ENCODE assay signal across 8 cellular contexts in genomic region chr16:87850009-87851006, GRCh38. TPM values are rescaled to one million over a fixed set of nuclear protein-coding genes. Genes with fewer than 3 reads are reported as not detected.
DNase-seq lines count a peak whose midpoint lies in the region; ATAC-seq and TF ChIP-seq lines count a peak whose summit lies in the region.

No MANE protein-coding gene starts in this region.

- H3K4me1 Mint-ChIP-seq in type B pancreatic cell (ENCODE audit: unreplicated experiment): peaks cover 29% of the 10 kb centered on the region

- H3K27ac ChIP-seq in neutrophil: no peak overlapping the region

- H3K4me3 ChIP-seq in NT2/D1 (ENCODE audit: insufficient read length, low read depth): no peak overlapping the region
- H3K4me3 ChIP-seq in neutrophil (ENCODE audit: low read depth in 1 of 2, low read length in 1 of 2): peak overlapping the region; percentile 19 to 32

- H3K9me3 ChIP-seq in NT2/D1 (ENCODE audit: insufficient read depth, low read length) (no peaks in the 10 kb centered on the region), neutrophil (no peaks in the 10 kb centered on the region)

- no peaks in the 10 kb centered on the region for H3K9me3 Mint-ChIP-seq in type B pancreatic cell

- H3K4me3 Mint-ChIP-seq in type B pancreatic cell: peak overlapping the region; percentile 47

- DNase-seq in SIG-M5 treated with dmso at 0.1 percent for 504 hours (lab: John Stamatoyannopoulos, UW; ENCODE audit: unreplicated experiment) (peak; percentile 23), SIG-M5 (lab: John Stamatoyannopoulos, UW) (no peak), NT2/D1 (ENCODE audit: low read depth, low spot score) (no peak), type B pancreatic cell (ENCODE audit: extremely low spot score, unreplicated experiment) (no peak)
- DNase-seq in activated T-cell treated with anti-CD3 and anti-CD28 coated beads, Interleukin-2, amount 50 U/mL, for 1 hour: peak; percentile 82

- TF ChIP-seq CTCF in neutrophil (IDR thresholded peaks at IDR 0.05) (peak; percentile 94), type B pancreatic cell (conservative IDR thresholded peaks at IDR 0.05) (peak; percentile 98)

- H3K27me3 Mint-ChIP-seq in type B pancreatic cell: no peaks in the 10 kb centered on the region

- no peaks in the 10 kb centered on the region for H3K36me3 Mint-ChIP-seq in type B pancreatic cell

- peak overlapping the region; percentile 87 for H3K27ac Mint-ChIP-seq in type B pancreatic cell

- H3K4me1 ChIP-seq in NT2/D1 (ENCODE audit: insufficient read depth, insufficient read length): peaks cover 58% of the 10 kb centered on the region
- H3K4me1 ChIP-seq in neutrophil (ENCODE audit: control insufficient read depth in 1 of 2, insufficient read depth in 1 of 2, low read depth in 1 of 2, low read length in 1 of 2): peaks cover 38% of the 10 kb centered on the region in 2 experiments

- H3K27me3 ChIP-seq in NT2/D1 (ENCODE audit: insufficient read depth, insufficient read length) (no peaks in the 10 kb centered on the region), neutrophil (no peaks in the 10 kb centered on the region)

- peak; percentile 41 for ATAC-seq in esophagus mucosa
- ATAC-seq in GM19395 (IDR thresholded peaks at IDR 0.05; ENCODE audit: unreplicated experiment): no peak

- peak overlapping the region; percentile 18 for H3K9ac ChIP-seq in NT2/D1 (ENCODE audit: insufficient read length, low read depth)

- H3K36me3 ChIP-seq in NT2/D1 (ENCODE audit: insufficient read depth, insufficient read length, low read length): peaks cover 94% of the 10 kb centered on the region
- H3K36me3 ChIP-seq in neutrophil: no peaks in the 10 kb centered on the region

RNA-seq across cellular contexts. Expression of gene SLC7A5, which starts 19.0 kb away (rescaled TPM):
- total RNA-seq in esophagus mucosa: 198 TPM
- total RNA-seq in type B pancreatic cell (ENCODE audit: low replicate concordance): 40.4 and 51.2 TPM in 2 replicates

Comparison
In these comparisons a context has a peak if more than half of its experiments do, and no peak if none do; other contexts are left out.
1. DNase-seq: peak in SIG-M5 treated with dmso at 0.1 percent for 504 hours (single experiment) and activated T-cell treated with anti-CD3 and anti-CD28 coated beads, Interleukin-2, amount 50 U/mL, for 1 hour (single experiment); none in SIG-M5 (single experiment), NT2/D1 (single experiment) and type B pancreatic cell (single experiment).